8 cellular contexts compared by ENCODE assay signal in the genomic region with DNA sequence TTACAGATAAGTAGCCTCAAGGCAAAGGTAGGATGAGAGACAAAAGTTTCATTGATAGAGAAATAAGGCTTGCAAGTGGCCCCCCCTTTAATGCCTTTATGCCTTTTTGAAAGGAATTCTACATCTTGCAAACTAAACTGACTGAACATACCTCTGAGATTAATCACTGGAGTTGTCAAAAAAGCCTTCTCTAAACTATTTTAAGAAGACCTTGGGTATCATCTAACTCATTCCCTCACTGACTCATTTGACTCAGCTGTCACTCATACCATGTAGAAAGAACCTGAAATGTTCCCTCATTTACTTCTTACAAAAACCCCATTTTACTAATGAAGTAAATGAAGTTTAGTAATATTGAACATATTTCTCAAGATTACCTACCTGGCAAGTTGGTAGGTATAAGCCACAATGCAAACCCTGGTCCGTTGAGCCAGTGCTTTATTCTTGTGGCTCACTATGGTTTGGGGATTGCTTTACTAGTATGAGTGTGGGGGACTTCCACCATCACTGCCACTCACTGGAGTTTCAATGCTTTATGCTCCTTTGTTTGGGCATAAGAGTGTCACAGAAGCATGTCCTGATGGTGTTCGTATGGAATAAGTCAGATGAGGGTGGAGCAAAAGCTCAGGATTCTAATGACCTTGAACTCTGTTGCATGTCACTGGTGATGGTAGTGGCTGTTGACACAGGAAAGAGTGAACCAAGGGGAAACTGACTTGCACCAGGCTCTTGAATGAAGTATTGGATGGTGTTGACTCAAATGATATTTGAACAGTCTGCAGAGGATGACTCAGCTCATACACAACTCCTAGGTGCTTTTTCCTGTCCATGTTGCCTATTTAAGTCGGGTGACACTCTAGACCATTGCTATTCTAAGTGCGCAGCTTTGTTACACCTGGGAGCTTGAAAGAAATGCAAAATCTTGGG.
DNase-seq lines count a peak whose midpoint lies in the region; ATAC-seq and TF ChIP-seq lines count a peak whose summit lies in the region.

No MANE protein-coding gene starts in this region.

- no peak overlapping the region for H3K4me3 ChIP-seq in A673 (ENCODE audit: low read depth, low read length, poor library complexity, severe bottlenecking)
- no peak overlapping the region for H3K4me3 ChIP-seq in CD8-positive, alpha-beta T cell (ENCODE audit: low read depth, low read length)

- peak; percentile 0 for DNase-seq in stimulated activated naive CD4-positive, alpha-beta T cell treated with Interleukin-2 at 50 U/mL for 16 hours (lab: John Stamatoyannopoulos, UW)
- DNase-seq in stimulated activated naive CD4-positive, alpha-beta T cell (lab: John Stamatoyannopoulos, UW): no peak
- DNase-seq in activated CD4-positive, alpha-beta memory T cell treated with anti-CD3 and anti-CD28 coated beads for 36 hours: peak; percentile 57
- DNase-seq in LoVo (ENCODE audit: low spot score): no peak
- DNase-seq in A673 (ENCODE audit: low spot score): no peak
- DNase-seq in CD8-positive, alpha-beta T cell: no peak
- DNase-seq in NCI-H446 treated with DMSO at 0.1 percent for 48 hours (lab: John Stamatoyannopoulos, UW): no peak

- POLR2A ChIA-PET in activated CD4-positive, alpha-beta memory T cell treated with anti-CD3 and anti-CD28 coated beads for 36 hours (lab: Charles Lee): no interaction called here
- POLR2A ChIA-PET in A673 (lab: Charles Lee; ENCODE audit: low non-redundant PET): no interaction called here
- POLR2A ChIA-PET in CD8-positive, alpha-beta T cell (lab: Charles Lee): no interaction called here

- intact Hi-C loops in activated CD4-positive, alpha-beta memory T cell treated with anti-CD3 and anti-CD28 coated beads for 36 hours (cut with micrococcal nuclease): loop anchor here (1.0 to 5.0 kb wide), 11 partner anchors 26 to 740 kb away; a partner anchor contains a TSS
- intact Hi-C loops in A673 (cut with micrococcal nuclease; ENCODE audit: unreplicated experiment): no loop called here
- intact Hi-C loops in CD8-positive, alpha-beta T cell (cut with DNase I, micrococcal nuclease): no loop called here

- peaks cover under 1% of the 10 kb centered on the region for H3K9me3 Mint-ChIP-seq in activated CD4-positive, alpha-beta memory T cell treated with anti-CD3 and anti-CD28 coated beads for 36 hours
- H3K9me3 Mint-ChIP-seq in CD8-positive, alpha-beta T cell: peaks cover under 1% of the 10 kb centered on the region

- ATAC-seq in HG02981 (IDR thresholded peaks at IDR 0.05; ENCODE audit: unreplicated experiment): peak; percentile 78
- ATAC-seq in CD8-positive, alpha-beta T cell: no peak

- H3K4me1 ChIP-seq in A673 (ENCODE audit: insufficient read depth, low read length, poor library complexity, severe bottlenecking): no peaks in the 10 kb centered on the region
- no peaks in the 10 kb centered on the region for H3K4me1 ChIP-seq in CD8-positive, alpha-beta T cell (ENCODE audit: insufficient read depth, low read length)

- no peaks in the 10 kb centered on the region for H3K9me3 ChIP-seq in A673 (ENCODE audit: low read depth, low read length, poor library complexity, severe bottlenecking)
- H3K9me3 ChIP-seq in CD8-positive, alpha-beta T cell (ENCODE audit: low read length): no peaks in the 10 kb centered on the region

- peak overlapping the region; percentile 88 for H3K27ac Mint-ChIP-seq in activated CD4-positive, alpha-beta memory T cell treated with anti-CD3 and anti-CD28 coated beads for 36 hours
- no peak overlapping the region for H3K27ac Mint-ChIP-seq in CD8-positive, alpha-beta T cell

- H3K4me3 Mint-ChIP-seq in activated CD4-positive, alpha-beta memory T cell treated with anti-CD3 and anti-CD28 coated beads for 36 hours: no peak overlapping the region
- no peak overlapping the region for H3K4me3 Mint-ChIP-seq in CD8-positive, alpha-beta T cell

- H3K36me3 ChIP-seq in A673 (ENCODE audit: insufficient read depth, low read length, poor library complexity, severe bottlenecking): no peaks in the 10 kb centered on the region
- no peaks in the 10 kb centered on the region for H3K36me3 ChIP-seq in CD8-positive, alpha-beta T cell (ENCODE audit: insufficient read depth, low read length)

- no TSS peak for BruUV-seq in A673 (replicated peaks; lab: Mats Ljungman, UMichigan)

- H3K4me1 Mint-ChIP-seq in activated CD4-positive, alpha-beta memory T cell treated with anti-CD3 and anti-CD28 coated beads for 36 hours (ENCODE audit: low read depth): peaks cover 15% of the 10 kb centered on the region
- H3K4me1 Mint-ChIP-seq in CD8-positive, alpha-beta T cell (ENCODE audit: low read depth): no peaks in the 10 kb centered on the region

- H3K36me3 Mint-ChIP-seq in activated CD4-positive, alpha-beta memory T cell treated with anti-CD3 and anti-CD28 coated beads for 36 hours: no peaks in the 10 kb centered on the region
- no peaks in the 10 kb centered on the region for H3K36me3 Mint-ChIP-seq in CD8-positive, alpha-beta T cell

- H3K27ac ChIP-seq in A673 (ENCODE audit: low read depth, low read length, poor library complexity, severe bottlenecking): no peak overlapping the region
- no peak overlapping the region for H3K27ac ChIP-seq in CD8-positive, alpha-beta T cell (ENCODE audit: low read depth, low read length)

- H3K27me3 ChIP-seq in A673 (replicated peaks; ENCODE audit: insufficient read depth, low read depth, low read length, poor library complexity): no peaks in the 10 kb centered on the region
- H3K27me3 ChIP-seq in CD8-positive, alpha-beta T cell (ENCODE audit: insufficient read depth, low read length): no peaks in the 10 kb centered on the region

- no peak for TF ChIP-seq CTCF in A673 (conservative IDR thresholded peaks at IDR 0.05; ENCODE audit: low read depth, low read length)
- no peak for TF ChIP-seq CTCF in CD8-positive, alpha-beta T cell (IDR thresholded peaks at IDR 0.05)

- H3K27me3 Mint-ChIP-seq in activated CD4-positive, alpha-beta memory T cell treated with anti-CD3 and anti-CD28 coated beads for 36 hours: no peaks in the 10 kb centered on the region
- no peaks in the 10 kb centered on the region for H3K27me3 Mint-ChIP-seq in CD8-positive, alpha-beta T cell (ENCODE audit: low read depth)

- CTCF ChIA-PET in activated CD4-positive, alpha-beta memory T cell treated with anti-CD3 and anti-CD28 coated beads for 36 hours (lab: Charles Lee): interaction anchor here (1.7 kb wide), 1 partner anchor 196 kb away, joined by 8 read pairs; no protein-coding TSS in a partner anchor
- CTCF ChIA-PET in A673 (lab: Charles Lee): no interaction called here
- CTCF ChIA-PET in CD8-positive, alpha-beta T cell (lab: Charles Lee): interaction anchor here (1.3 kb wide), 1 partner anchor 18 kb away, joined by 4 read pairs; no protein-coding TSS in a partner anchor

Comparison
In these comparisons a context has a peak if more than half of its experiments do, and no peak if none do; other contexts are left out.
1. DNase-seq: peak in stimulated activated naive CD4-positive, alpha-beta T cell treated with Interleukin-2 at 50 U/mL for 16 hours (single experiment) and activated CD4-positive, alpha-beta memory T cell treated with anti-CD3 and anti-CD28 coated beads for 36 hours (single experiment); none in stimulated activated naive CD4-positive, alpha-beta T cell (0 of 6), LoVo (single experiment), A673 (single experiment), CD8-positive, alpha-beta T cell (0 of 7) and NCI-H446 treated with DMSO at 0.1 percent for 48 hours (single experiment).